In the genomic region with DNA sequence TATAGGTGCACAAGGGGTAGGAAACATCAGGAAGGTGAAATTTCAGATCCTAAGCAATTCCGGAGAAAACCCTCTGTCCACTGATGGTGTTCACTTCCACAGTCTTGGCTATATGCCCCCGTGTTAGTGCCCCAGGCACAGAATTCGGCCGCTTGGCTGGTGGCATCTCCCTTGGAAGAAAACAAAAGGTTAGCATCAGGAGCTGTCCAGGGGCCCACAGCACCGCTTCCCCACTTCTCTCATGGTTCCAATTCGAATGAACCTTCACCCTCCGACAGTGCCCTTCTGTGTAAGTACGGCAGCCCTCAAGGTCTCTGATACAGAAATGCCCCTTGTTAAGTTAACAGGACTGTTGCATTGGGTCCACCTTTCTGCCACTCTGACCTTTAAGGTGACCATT, we compare ENCODE assay signal across 30 cellular contexts.
"Had no signal": no experiment of that assay in that cellular context is flagged by ENCODE, and none has a peak within 500 bp of the region (broad histone marks: within the 10 kb centered on the region; RNA-seq: fewer than 3 reads in every experiment).

No MANE protein-coding gene starts in this region.

- H3K4me3 ChIP-seq: adrenal gland, body of pancreas, breast epithelium had no signal

- DNase-seq: activated B cell treated with CpG ODN at 0.5 μM for 24 hours; activated CD4-positive, alpha-beta memory T cell treated with anti-CD3 and anti-CD28 coated beads, Interleukin-2, amount 10 ng/mL, durations not matched to agents 7 days and 5 days; activated CD4-positive, alpha-beta T cell treated with anti-CD3 and anti-CD28 coated beads for 4 hours; activated CD4-positive, alpha-beta T cell treated with anti-CD3 and anti-CD28 coated beads, Interleukin-2, amount 10 ng/mL, durations not matched to agents 24 days and 14 days; activated CD4-positive, alpha-beta T cell treated with anti-CD3 and anti-CD28 coated beads, Interleukin-2, amount 50 U/mL, for 1 hour; activated CD4-positive, alpha-beta T cell treated with anti-CD3 and anti-CD28 coated beads, Interleukin-2, amount 50 U/mL, for 4 hours; activated CD4-positive, CD25-positive, alpha-beta regulatory T cell treated with anti-CD3 and anti-CD28 coated beads, Interleukin-2, amount 50 U/mL, for 72 hours; activated CD8-positive, alpha-beta memory T cell treated with anti-CD3 and anti-CD28 coated beads for 24 hours; activated CD8-positive, alpha-beta memory T cell treated with anti-CD3 and anti-CD28 coated beads, Interleukin-2, amount 10 ng/mL, durations not matched to agents 7 days and 5 days; activated CD8-positive, alpha-beta memory T cell treated with anti-CD3 and anti-CD28 coated beads, Interleukin-2, amount 50 U/mL, for 48 hours; activated CD8-positive, alpha-beta T cell treated with anti-CD3 and anti-CD28 coated beads, Interleukin-2, amount 10 ng/mL, durations not matched to agents 7 days and 5 days; activated effector memory CD4-positive, alpha-beta T cell treated with Interleukin-2 at 50 U/mL for 16 hours; activated gamma-delta T cell; activated naive CD4-positive, alpha-beta T cell treated with anti-CD3 and anti-CD28 coated beads for 36 hours; activated naive CD4-positive, alpha-beta T cell treated with anti-CD3 and anti-CD28 coated beads, Interleukin-2, amount 50 U/mL, for 16 hours; activated naive CD8-positive, alpha-beta T cell treated with anti-CD3 and anti-CD28 coated beads for 36 hours; activated T-cell treated with anti-CD3 and anti-CD28 coated beads, Interleukin-2, amount 50 U/mL, for 24 hours; activated T-cell treated with anti-CD3 and anti-CD28 coated beads, Interleukin-2, amount 50 U/mL, for 48 hours; adrenal gland; amniotic stem cell; aorta; brain microvascular endothelial cell; caudate nucleus; cerebellar nuclear complex; T-helper 1 cell; T-helper 2 cell; T-helper 9 cell had no signal

- H3K4me1 ChIP-seq: adrenal gland had no signal

- ATAC-seq: activated CD8-positive, alpha-beta memory T cell treated with anti-CD3 and anti-CD28 coated beads, Interleukin-2, amount 10 ng/mL, durations not matched to agents 7 days and 5 days; activated CD8-positive, alpha-beta T cell treated with anti-CD3 and anti-CD28 coated beads, Interleukin-2, amount 10 ng/mL, durations not matched to agents 7 days and 5 days; activated naive CD4-positive, alpha-beta T cell treated with anti-CD3 and anti-CD28 coated beads, Interleukin-2, amount 50 U/mL, for 72 hours had no signal

- H3K9me3 ChIP-seq: adrenal gland, body of pancreas, breast epithelium had no signal

- H3K36me3 ChIP-seq: adrenal gland, brain microvascular endothelial cell, breast epithelium had no signal

- H3K27me3 ChIP-seq: adrenal gland, body of pancreas, brain microvascular endothelial cell, breast epithelium had no signal

- H3K27ac ChIP-seq: adrenal gland, brain microvascular endothelial cell had no signal
